In genomic region chr1:41387667-41388091, GRCh38 we compare ENCODE assay signal across 8 cellular contexts. TPM values are rescaled to one million over a fixed set of nuclear protein-coding genes. Genes with fewer than 3 reads are reported as not detected.
A peak's percentile ranks its signal among the peaks of the same experiment; 100 is the strongest.
DNase-seq lines count a peak whose midpoint lies in the region; ATAC-seq and TF ChIP-seq lines count a peak whose summit lies in the region.

No MANE protein-coding gene starts in this region.

- no peak for ATAC-seq in GM18517 (IDR thresholded peaks at IDR 0.05; ENCODE audit: unreplicated experiment)

- 14% methylated on average over 9 of the region's 10 CpGs for WGBS in hepatocyte (ENCODE audit: low lambda C conversion rate, missing lambda C conversion rate)
- WGBS in testis, 2 donors = 28 to 31% methylated on average over 10 of the region's 10 CpGs
- WGBS in spleen, 5 donors = 18 to 29% (median 21%) methylated on average over 9 to 10 of the region's 10 CpGs

- H3K79me2 ChIP-seq in hepatocyte = no peaks in the 10 kb centered on the region

- H3K4me1 ChIP-seq in SJCRH30 (peaks cover 26% of the 10 kb centered on the region), hepatocyte (ENCODE audit: insufficient read depth) (peaks cover 45% of the 10 kb centered on the region), testis (peaks cover 32% of the 10 kb centered on the region), spleen (peaks cover 0 to 21% (median 11%) of the 10 kb centered on the region in 6 donors)
- no peaks in the 10 kb centered on the region for H3K4me1 ChIP-seq in CD8-positive, alpha-beta memory T cell (ENCODE audit: insufficient read depth, low read length)

- no peak overlapping the region for H3K27ac Mint-ChIP-seq in CD8-positive, alpha-beta memory T cell

- H3K9me3 ChIP-seq in SJCRH30 (replicated peaks) (no peaks in the 10 kb centered on the region), hepatocyte (ENCODE audit: low read depth) (no peaks in the 10 kb centered on the region), testis (no peaks in the 10 kb centered on the region), spleen (no peaks in the 10 kb centered on the region)
- no peaks in the 10 kb centered on the region for H3K9me3 ChIP-seq in CD8-positive, alpha-beta memory T cell (ENCODE audit: low read length)

- CTCF ChIA-PET in CD8-positive, alpha-beta memory T cell (lab: Charles Lee) = no interaction called here

- no peaks in the 10 kb centered on the region for H3K27me3 ChIP-seq in SJCRH30
- H3K27me3 ChIP-seq in hepatocyte = peaks cover 29% of the 10 kb centered on the region
- H3K27me3 ChIP-seq in testis = no peaks in the 10 kb centered on the region
- peaks cover 0 to 45% (median 9%) of the 10 kb centered on the region in 7 donors for H3K27me3 ChIP-seq in spleen (replicated peaks in 1 of 7)
- peaks cover 10% of the 10 kb centered on the region for H3K27me3 ChIP-seq in CD8-positive, alpha-beta memory T cell (ENCODE audit: insufficient read depth, low read length, poor library complexity, severe bottlenecking)

- H3K4me3 Mint-ChIP-seq in CD8-positive, alpha-beta memory T cell = no peak overlapping the region

- peak overlapping the region; percentile 16 for H3K4me2 ChIP-seq in hepatocyte

- H3K4me3 ChIP-seq in LNCaP clone FGC (ENCODE audit: low read depth, low read length) (no peak overlapping the region), SJCRH30 (no peak overlapping the region), hepatocyte (no peak overlapping the region), testis (no peak overlapping the region), spleen (no peak overlapping the region)
- no peak overlapping the region for H3K4me3 ChIP-seq in CD8-positive, alpha-beta memory T cell (ENCODE audit: low read length)

- no peaks in the 10 kb centered on the region for H3K36me3 Mint-ChIP-seq in CD8-positive, alpha-beta memory T cell

- H3K9me2 ChIP-seq in hepatocyte (replicated peaks; ENCODE audit: insufficient read depth) = no peaks in the 10 kb centered on the region

- POLR2A ChIA-PET in CD8-positive, alpha-beta memory T cell (lab: Charles Lee) = no interaction called here

- H3K36me3 ChIP-seq in SJCRH30 (peaks cover 5% of the 10 kb centered on the region), hepatocyte (replicated peaks; ENCODE audit: insufficient read depth, low read depth) (no peaks in the 10 kb centered on the region), testis (ENCODE audit: low read depth, missing control alignments) (no peaks in the 10 kb centered on the region), spleen (no peaks in the 10 kb centered on the region)
- no peaks in the 10 kb centered on the region for H3K36me3 ChIP-seq in CD8-positive, alpha-beta memory T cell (ENCODE audit: insufficient read depth, low read length)

- TF ChIP-seq POLR2A in testis (IDR thresholded peaks at IDR 0.05) = no peak
- TF ChIP-seq POLR2A in spleen (IDR thresholded peaks at IDR 0.05) = no peak

- H3K4me1 Mint-ChIP-seq in CD8-positive, alpha-beta memory T cell = peaks cover 5 to 10% (median 10%) of the 10 kb centered on the region in 3 donors

- no peak overlapping the region for H2AFZ ChIP-seq in hepatocyte

- H3K27me3 Mint-ChIP-seq in CD8-positive, alpha-beta memory T cell = peaks cover 36 to 57% of the 10 kb centered on the region in 2 donors

- no peaks in the 10 kb centered on the region for H3K9me3 Mint-ChIP-seq in CD8-positive, alpha-beta memory T cell

- H3K27ac ChIP-seq in SJCRH30 (no peak overlapping the region), hepatocyte (no peak overlapping the region), testis (peak overlapping the region in 1 of 2 donors; percentile 59), spleen (no peak overlapping the region)
- no peak overlapping the region for H3K27ac ChIP-seq in CD8-positive, alpha-beta memory T cell (ENCODE audit: low read depth, low read length)

- TF ChIP-seq CTCF in LNCaP clone FGC (IDR thresholded peaks at IDR 0.05; ENCODE audit: control insufficient read depth, extremely low read depth, insufficient read depth) (0 out of 2 replicates have a peak, but pooled peaks have one; percentile 5), hepatocyte (IDR thresholded peaks at IDR 0.05; ENCODE audit: poor library complexity) (no peak), testis (IDR thresholded peaks at IDR 0.05) (no peak), spleen (IDR thresholded peaks at IDR 0.05 in 8 of 11, conservative IDR thresholded peaks at IDR 0.05 in 3 of 11) (no peak)

- peak; percentile 75 for DNase-seq in LNCaP clone FGC (ENCODE audit: low read depth)
- DNase-seq in SJCRH30 = peak; percentile 89 to 91
- peak; percentile 88 for DNase-seq in hepatocyte (ENCODE audit: low spot score)
- peak; percentile 81 for DNase-seq in testis
- no peak for DNase-seq in spleen
- DNase-seq in activated gamma-delta T cell (lab: John Stamatoyannopoulos, UW) = no peak
- DNase-seq in CD8-positive, alpha-beta memory T cell = no peak

- no peaks in the 10 kb centered on the region for H4K20me1 ChIP-seq in hepatocyte (ENCODE audit: insufficient read depth, poor library complexity, severe bottlenecking)

- intact Hi-C loops in testis (cut with DNase I; ENCODE audit: low total_unique reads) = no loop called here
- intact Hi-C loops in spleen (cut with DNase I; ENCODE audit: low total_unique reads) = no loop called here

RNA-seq across cellular contexts. Expression of gene FOXO6, which starts 26.4 kb away (rescaled TPM):
- 11.9 and 12.9 TPM in 2 replicates for total RNA-seq in SJCRH30 (2014; rRNA removed; shearing (Covaris generic))
- 0.80 and 1.4 TPM in 2 replicates for total RNA-seq in hepatocyte
- 4.2 and 5.0 TPM in 2 replicates for polyA plus RNA-seq in hepatocyte
- 1 to 10 TPM; 3.8 to 4.5 TPM for total RNA-seq in testis
- polyA plus RNA-seq in testis (ENCODE audit: insufficient read depth, low read depth, low replicate concordance) = 2.4 TPM
- total RNA-seq in spleen = 1 to 10 TPM in 2 of 7 donors, under 1 TPM in 4, not detected in 1; 0.26 to 1.6 (median 0.41) TPM
- under 1 TPM; 0.14 to 0.20 (median 0.19) TPM for polyA plus RNA-seq in spleen
- total RNA-seq in CD8-positive, alpha-beta memory T cell = under 1 TPM in 1 of 2 experiments, not detected in 1; 0.11 TPM
- polyA plus RNA-seq in CD8-positive, alpha-beta memory T cell = not detected

Comparison
In these comparisons a context has a peak if more than half of its experiments do, and no peak if none do; other contexts are left out.
1. DNase-seq: peak in LNCaP clone FGC (single experiment), SJCRH30 (2 of 2), hepatocyte (single experiment) and testis (single experiment); none in spleen (single experiment), activated gamma-delta T cell (single experiment) and CD8-positive, alpha-beta memory T cell (0 of 5).